In genomic region chr14:78959674-78960264, GRCh38 we compare ENCODE assay signal across 1 cellular context.
TF ChIP-seq lines count a peak whose summit lies in the region.

No MANE protein-coding gene starts in this region.

TF ChIP-seq in H1, 55 proteins besides CTCF, POLR2A, EP300 and RAD21 (continued from another document):
- TF ChIP-seq CHD7 (IDR thresholded peaks at IDR 0.05; ENCODE audit: insufficient replicate concordance, low read length) = no peak
- TF ChIP-seq EZH2 (IDR thresholded peaks at IDR 0.05; ENCODE audit: low read depth, low read length, severe bottlenecking) = no peak
- TF ChIP-seq KDM4A (IDR thresholded peaks at IDR 0.05; ENCODE audit: low read depth, low read length, severe bottlenecking) = no peak
- no peak for TF ChIP-seq KDM1A (IDR thresholded peaks at IDR 0.05; ENCODE audit: borderline replicate concordance, low read length)
- no peak for TF ChIP-seq CBX8 (IDR thresholded peaks at IDR 0.05; ENCODE audit: borderline replicate concordance, low read depth, low read length)
- no peak for TF ChIP-seq USF2 (IDR thresholded peaks at IDR 0.05; ENCODE audit: low read length)
TF ChIP-seq in H1: peak in this region for 0.
